Comparison of ENCODE assay signal across 1 cellular context in the genomic region with DNA sequence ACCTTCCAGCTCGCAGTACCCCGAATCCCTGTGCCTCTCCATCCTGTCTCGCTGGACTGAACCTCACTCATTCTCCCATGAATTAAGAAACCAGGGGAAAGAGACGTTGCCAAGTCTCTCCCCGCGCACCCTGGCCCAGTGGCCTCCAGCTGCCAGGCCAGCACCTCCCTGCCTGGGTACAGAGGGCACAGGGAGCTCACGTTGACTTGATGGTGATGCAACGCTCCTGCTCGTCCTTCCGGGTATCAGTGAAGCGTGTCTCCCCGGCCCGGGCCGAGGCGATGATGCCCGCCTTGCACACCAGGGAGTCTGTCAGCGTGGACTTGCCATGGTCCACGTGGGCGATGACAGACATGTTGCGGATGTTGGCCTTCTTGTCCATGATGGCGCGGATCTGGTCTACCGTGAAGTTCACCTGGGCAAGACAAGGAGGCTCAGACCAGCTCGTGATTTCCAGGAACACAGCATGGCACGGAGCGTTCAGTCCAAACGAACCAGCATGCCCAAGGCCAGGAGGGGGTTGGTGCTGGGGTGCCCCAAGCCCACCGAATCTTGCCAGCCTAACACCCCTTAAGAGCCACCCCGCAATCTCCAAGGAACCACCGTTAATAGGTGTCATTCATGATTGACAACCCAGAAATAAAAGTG.
TF ChIP-seq lines count a peak whose summit lies in the region.

No MANE protein-coding gene starts in this region.

TF ChIP-seq in HepG2, 621 proteins besides CTCF, POLR2A, EP300 and RAD21 (continued from another document and continues in another):
- TF ChIP-seq, protein P1, sequence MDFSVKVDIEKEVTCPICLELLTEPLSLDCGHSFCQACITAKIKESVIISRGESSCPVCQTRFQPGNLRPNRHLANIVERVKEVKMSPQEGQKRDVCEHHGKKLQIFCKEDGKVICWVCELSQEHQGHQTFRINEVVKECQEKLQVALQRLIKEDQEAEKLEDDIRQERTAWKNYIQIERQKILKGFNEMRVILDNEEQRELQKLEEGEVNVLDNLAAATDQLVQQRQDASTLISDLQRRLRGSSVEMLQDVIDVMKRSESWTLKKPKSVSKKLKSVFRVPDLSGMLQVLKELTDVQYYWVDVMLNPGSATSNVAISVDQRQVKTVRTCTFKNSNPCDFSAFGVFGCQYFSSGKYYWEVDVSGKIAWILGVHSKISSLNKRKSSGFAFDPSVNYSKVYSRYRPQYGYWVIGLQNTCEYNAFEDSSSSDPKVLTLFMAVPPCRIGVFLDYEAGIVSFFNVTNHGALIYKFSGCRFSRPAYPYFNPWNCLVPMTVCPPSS (IDR thresholded peaks at IDR 0.05) = no peak
- TF ChIP-seq, protein P2, sequence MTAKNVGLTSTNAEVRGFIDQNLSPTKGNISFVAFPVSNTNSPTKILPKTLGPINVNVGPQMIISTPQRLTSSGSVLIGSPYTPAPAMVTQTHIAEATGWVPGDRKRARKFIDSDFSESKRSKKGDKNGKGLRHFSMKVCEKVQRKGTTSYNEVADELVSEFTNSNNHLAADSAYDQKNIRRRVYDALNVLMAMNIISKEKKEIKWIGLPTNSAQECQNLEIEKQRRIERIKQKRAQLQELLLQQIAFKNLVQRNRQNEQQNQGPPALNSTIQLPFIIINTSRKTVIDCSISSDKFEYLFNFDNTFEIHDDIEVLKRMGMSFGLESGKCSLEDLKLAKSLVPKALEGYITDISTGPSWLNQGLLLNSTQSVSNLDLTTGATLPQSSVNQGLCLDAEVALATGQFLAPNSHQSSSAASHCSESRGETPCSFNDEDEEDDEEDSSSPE (CRISPR knock-in tag; IDR thresholded peaks at IDR 0.05) = no peak
- TF ChIP-seq ZNF589 (CRISPR knock-in tag; conservative IDR thresholded peaks at IDR 0.05) (no peak), MEIS1 (CRISPR knock-in tag; IDR thresholded peaks at IDR 0.05; ENCODE audit: borderline replicate concordance) (no peak), ZMYM3 (CRISPR knock-in tag; IDR thresholded peaks at IDR 0.05) (no peak), AGO1 (IDR thresholded peaks at IDR 0.05; ENCODE audit: low read depth, low read length, poor library complexity, severe bottlenecking) (no peak), ZSCAN30 (CRISPR knock-in tag; IDR thresholded peaks at IDR 0.05) (no peak), ARNT (IDR thresholded peaks at IDR 0.05) (no peak), RXRA (CRISPR knock-in tag; IDR thresholded peaks at IDR 0.05) (peak; percentile 30; the same call in 1 of the 2 replicates), MXI1 (IDR thresholded peaks at IDR 0.05; ENCODE audit: borderline replicate concordance, low read depth, low read length) (peak; percentile 89; the same call in 1 of the 3 replicates), XBP1 (CRISPR knock-in tag; IDR thresholded peaks at IDR 0.05) (no peak), ZNF180 (CRISPR knock-in tag; IDR thresholded peaks at IDR 0.05; ENCODE audit: borderline replicate concordance, low read depth) (no peak), ATF7 (IDR thresholded peaks at IDR 0.05) (0 out of 2 replicates have a peak, but pooled peaks have one; percentile 23), ATF7 (CRISPR knock-in tag; IDR thresholded peaks at IDR 0.05) (no peak), ZNF496 (CRISPR knock-in tag; IDR thresholded peaks at IDR 0.05; ENCODE audit: insufficient replicate concordance) (no peak), TBL1XR1 (IDR thresholded peaks at IDR 0.05; ENCODE audit: borderline replicate concordance, low read length, partially characterized antibody) (no peak), SMARCE1 (IDR thresholded peaks at IDR 0.05; ENCODE audit: borderline replicate concordance) (no peak), ZNF839 (CRISPR knock-in tag; IDR thresholded peaks at IDR 0.05; ENCODE audit: borderline replicate concordance) (no peak), TGIF2 (CRISPR knock-in tag; IDR thresholded peaks at IDR 0.05) (peak; percentile 93), SALL2 (CRISPR knock-in tag; IDR thresholded peaks at IDR 0.05) (0 out of 2 replicates have a peak, but pooled peaks have one; percentile 26), ZNF672 (CRISPR knock-in tag; IDR thresholded peaks at IDR 0.05) (0 out of 2 replicates have a peak, but pooled peaks have one; percentile 16), ZNF121 (CRISPR knock-in tag; IDR thresholded peaks at IDR 0.05) (no peak), MTA3 (CRISPR knock-in tag; IDR thresholded peaks at IDR 0.05) (no peak)
- TF ChIP-seq, protein P3, sequence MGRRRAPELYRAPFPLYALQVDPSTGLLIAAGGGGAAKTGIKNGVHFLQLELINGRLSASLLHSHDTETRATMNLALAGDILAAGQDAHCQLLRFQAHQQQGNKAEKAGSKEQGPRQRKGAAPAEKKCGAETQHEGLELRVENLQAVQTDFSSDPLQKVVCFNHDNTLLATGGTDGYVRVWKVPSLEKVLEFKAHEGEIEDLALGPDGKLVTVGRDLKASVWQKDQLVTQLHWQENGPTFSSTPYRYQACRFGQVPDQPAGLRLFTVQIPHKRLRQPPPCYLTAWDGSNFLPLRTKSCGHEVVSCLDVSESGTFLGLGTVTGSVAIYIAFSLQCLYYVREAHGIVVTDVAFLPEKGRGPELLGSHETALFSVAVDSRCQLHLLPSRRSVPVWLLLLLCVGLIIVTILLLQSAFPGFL (CRISPR knock-in tag; IDR thresholded peaks at IDR 0.05) = no peak
- TF ChIP-seq, protein P4, sequence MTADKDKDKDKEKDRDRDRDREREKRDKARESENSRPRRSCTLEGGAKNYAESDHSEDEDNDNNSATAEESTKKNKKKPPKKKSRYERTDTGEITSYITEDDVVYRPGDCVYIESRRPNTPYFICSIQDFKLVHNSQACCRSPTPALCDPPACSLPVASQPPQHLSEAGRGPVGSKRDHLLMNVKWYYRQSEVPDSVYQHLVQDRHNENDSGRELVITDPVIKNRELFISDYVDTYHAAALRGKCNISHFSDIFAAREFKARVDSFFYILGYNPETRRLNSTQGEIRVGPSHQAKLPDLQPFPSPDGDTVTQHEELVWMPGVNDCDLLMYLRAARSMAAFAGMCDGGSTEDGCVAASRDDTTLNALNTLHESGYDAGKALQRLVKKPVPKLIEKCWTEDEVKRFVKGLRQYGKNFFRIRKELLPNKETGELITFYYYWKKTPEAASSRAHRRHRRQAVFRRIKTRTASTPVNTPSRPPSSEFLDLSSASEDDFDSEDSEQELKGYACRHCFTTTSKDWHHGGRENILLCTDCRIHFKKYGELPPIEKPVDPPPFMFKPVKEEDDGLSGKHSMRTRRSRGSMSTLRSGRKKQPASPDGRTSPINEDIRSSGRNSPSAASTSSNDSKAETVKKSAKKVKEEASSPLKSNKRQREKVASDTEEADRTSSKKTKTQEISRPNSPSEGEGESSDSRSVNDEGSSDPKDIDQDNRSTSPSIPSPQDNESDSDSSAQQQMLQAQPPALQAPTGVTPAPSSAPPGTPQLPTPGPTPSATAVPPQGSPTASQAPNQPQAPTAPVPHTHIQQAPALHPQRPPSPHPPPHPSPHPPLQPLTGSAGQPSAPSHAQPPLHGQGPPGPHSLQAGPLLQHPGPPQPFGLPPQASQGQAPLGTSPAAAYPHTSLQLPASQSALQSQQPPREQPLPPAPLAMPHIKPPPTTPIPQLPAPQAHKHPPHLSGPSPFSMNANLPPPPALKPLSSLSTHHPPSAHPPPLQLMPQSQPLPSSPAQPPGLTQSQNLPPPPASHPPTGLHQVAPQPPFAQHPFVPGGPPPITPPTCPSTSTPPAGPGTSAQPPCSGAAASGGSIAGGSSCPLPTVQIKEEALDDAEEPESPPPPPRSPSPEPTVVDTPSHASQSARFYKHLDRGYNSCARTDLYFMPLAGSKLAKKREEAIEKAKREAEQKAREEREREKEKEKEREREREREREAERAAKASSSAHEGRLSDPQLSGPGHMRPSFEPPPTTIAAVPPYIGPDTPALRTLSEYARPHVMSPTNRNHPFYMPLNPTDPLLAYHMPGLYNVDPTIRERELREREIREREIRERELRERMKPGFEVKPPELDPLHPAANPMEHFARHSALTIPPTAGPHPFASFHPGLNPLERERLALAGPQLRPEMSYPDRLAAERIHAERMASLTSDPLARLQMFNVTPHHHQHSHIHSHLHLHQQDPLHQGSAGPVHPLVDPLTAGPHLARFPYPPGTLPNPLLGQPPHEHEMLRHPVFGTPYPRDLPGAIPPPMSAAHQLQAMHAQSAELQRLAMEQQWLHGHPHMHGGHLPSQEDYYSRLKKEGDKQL (CRISPR knock-in tag; IDR thresholded peaks at IDR 0.05; ENCODE audit: low read depth) = no peak
- TF ChIP-seq, protein P5, sequence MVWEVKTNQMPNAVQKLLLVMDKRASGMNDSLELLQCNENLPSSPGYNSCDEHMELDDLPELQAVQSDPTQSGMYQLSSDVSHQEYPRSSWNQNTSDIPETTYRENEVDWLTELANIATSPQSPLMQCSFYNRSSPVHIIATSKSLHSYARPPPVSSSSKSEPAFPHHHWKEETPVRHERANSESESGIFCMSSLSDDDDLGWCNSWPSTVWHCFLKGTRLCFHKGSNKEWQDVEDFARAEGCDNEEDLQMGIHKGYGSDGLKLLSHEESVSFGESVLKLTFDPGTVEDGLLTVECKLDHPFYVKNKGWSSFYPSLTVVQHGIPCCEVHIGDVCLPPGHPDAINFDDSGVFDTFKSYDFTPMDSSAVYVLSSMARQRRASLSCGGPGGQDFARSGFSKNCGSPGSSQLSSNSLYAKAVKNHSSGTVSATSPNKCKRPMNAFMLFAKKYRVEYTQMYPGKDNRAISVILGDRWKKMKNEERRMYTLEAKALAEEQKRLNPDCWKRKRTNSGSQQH (CRISPR knock-in tag; IDR thresholded peaks at IDR 0.05; ENCODE audit: low read depth) = 0 out of 2 replicates have a peak, but pooled peaks have one; percentile 17
- TF ChIP-seq, protein P6, sequence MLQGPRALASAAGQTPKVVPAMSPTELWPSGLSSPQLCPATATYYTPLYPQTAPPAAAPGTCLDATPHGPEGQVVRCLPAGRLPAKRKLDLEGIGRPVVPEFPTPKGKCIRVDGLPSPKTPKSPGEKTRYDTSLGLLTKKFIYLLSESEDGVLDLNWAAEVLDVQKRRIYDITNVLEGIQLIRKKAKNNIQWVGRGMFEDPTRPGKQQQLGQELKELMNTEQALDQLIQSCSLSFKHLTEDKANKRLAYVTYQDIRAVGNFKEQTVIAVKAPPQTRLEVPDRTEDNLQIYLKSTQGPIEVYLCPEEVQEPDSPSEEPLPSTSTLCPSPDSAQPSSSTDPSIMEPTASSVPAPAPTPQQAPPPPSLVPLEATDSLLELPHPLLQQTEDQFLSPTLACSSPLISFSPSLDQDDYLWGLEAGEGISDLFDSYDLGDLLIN (CRISPR knock-in tag; IDR thresholded peaks at IDR 0.05; ENCODE audit: borderline replicate concordance) = no peak
- TF ChIP-seq, protein P7, sequence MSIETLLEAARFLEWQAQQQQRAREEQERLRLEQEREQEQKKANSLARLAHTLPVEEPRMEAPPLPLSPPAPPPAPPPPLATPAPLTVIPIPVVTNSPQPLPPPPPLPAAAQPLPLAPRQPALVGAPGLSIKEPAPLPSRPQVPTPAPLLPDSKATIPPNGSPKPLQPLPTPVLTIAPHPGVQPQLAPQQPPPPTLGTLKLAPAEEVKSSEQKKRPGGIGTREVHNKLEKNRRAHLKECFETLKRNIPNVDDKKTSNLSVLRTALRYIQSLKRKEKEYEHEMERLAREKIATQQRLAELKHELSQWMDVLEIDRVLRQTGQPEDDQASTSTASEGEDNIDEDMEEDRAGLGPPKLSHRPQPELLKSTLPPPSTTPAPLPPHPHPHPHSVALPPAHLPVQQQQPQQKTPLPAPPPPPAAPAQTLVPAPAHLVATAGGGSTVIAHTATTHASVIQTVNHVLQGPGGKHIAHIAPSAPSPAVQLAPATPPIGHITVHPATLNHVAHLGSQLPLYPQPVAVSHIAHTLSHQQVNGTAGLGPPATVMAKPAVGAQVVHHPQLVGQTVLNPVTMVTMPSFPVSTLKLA (IDR thresholded peaks at IDR 0.05) = peak; percentile 85
- TF ChIP-seq, protein P8, sequence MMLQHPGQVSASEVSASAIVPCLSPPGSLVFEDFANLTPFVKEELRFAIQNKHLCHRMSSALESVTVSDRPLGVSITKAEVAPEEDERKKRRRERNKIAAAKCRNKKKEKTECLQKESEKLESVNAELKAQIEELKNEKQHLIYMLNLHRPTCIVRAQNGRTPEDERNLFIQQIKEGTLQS (CRISPR knock-in tag; IDR thresholded peaks at IDR 0.05) = peak; percentile 81
- TF ChIP-seq, protein P9, sequence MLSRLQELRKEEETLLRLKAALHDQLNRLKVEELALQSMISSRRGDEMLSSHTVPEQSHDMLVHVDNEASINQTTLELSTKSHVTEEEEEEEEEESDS (CRISPR knock-in tag; IDR thresholded peaks at IDR 0.05; ENCODE audit: borderline replicate concordance) = no peak
- TF ChIP-seq, protein P10, sequence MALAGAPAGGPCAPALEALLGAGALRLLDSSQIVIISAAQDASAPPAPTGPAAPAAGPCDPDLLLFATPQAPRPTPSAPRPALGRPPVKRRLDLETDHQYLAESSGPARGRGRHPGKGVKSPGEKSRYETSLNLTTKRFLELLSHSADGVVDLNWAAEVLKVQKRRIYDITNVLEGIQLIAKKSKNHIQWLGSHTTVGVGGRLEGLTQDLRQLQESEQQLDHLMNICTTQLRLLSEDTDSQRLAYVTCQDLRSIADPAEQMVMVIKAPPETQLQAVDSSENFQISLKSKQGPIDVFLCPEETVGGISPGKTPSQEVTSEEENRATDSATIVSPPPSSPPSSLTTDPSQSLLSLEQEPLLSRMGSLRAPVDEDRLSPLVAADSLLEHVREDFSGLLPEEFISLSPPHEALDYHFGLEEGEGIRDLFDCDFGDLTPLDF (CRISPR knock-in tag; IDR thresholded peaks at IDR 0.05) = no peak
- TF ChIP-seq, protein P11, sequence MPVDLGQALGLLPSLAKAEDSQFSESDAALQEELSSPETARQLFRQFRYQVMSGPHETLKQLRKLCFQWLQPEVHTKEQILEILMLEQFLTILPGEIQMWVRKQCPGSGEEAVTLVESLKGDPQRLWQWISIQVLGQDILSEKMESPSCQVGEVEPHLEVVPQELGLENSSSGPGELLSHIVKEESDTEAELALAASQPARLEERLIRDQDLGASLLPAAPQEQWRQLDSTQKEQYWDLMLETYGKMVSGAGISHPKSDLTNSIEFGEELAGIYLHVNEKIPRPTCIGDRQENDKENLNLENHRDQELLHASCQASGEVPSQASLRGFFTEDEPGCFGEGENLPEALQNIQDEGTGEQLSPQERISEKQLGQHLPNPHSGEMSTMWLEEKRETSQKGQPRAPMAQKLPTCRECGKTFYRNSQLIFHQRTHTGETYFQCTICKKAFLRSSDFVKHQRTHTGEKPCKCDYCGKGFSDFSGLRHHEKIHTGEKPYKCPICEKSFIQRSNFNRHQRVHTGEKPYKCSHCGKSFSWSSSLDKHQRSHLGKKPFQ (CRISPR knock-in tag; IDR thresholded peaks at IDR 0.05; ENCODE audit: insufficient replicate concordance) = no peak
- TF ChIP-seq, protein P12, sequence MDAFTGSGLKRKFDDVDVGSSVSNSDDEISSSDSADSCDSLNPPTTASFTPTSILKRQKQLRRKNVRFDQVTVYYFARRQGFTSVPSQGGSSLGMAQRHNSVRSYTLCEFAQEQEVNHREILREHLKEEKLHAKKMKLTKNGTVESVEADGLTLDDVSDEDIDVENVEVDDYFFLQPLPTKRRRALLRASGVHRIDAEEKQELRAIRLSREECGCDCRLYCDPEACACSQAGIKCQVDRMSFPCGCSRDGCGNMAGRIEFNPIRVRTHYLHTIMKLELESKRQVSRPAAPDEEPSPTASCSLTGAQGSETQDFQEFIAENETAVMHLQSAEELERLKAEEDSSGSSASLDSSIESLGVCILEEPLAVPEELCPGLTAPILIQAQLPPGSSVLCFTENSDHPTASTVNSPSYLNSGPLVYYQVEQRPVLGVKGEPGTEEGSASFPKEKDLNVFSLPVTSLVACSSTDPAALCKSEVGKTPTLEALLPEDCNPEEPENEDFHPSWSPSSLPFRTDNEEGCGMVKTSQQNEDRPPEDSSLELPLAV (CRISPR knock-in tag; conservative IDR thresholded peaks at IDR 0.05; ENCODE audit: low read depth) = no peak
- TF ChIP-seq, protein P13, sequence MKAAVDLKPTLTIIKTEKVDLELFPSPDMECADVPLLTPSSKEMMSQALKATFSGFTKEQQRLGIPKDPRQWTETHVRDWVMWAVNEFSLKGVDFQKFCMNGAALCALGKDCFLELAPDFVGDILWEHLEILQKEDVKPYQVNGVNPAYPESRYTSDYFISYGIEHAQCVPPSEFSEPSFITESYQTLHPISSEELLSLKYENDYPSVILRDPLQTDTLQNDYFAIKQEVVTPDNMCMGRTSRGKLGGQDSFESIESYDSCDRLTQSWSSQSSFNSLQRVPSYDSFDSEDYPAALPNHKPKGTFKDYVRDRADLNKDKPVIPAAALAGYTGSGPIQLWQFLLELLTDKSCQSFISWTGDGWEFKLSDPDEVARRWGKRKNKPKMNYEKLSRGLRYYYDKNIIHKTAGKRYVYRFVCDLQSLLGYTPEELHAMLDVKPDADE (CRISPR knock-in tag; IDR thresholded peaks at IDR 0.05) = no peak
